8 cellular contexts compared by ENCODE assay signal in the genomic region with DNA sequence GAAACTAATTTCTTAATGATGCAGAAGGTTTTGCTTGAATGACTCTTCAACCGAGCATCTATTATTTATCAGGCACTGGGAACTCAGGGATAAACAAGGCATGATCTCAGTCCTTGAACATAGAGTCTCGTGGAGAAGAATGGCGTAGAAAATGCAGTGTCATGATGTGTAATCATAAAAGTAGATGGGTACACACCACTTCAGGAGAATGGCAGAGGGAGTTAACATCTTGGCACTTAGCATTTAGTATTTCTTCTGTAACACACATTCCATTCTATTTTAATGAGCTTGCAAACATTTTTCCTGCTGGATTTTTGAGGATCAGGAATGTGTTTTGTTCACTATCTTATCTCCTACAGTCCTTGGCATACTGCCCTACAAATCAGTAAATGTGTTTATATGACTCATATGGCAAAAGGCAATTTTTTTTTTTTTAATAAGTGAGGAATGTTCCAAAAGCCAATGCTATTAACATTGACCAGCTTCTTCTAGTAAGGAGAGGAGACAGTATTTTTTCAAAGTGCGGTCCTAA. TPM values are rescaled to one million over a fixed set of nuclear protein-coding genes. Genes with fewer than 3 reads are reported as not detected.
DNase-seq lines count a peak whose midpoint lies in the region; ATAC-seq, FAIRE-seq and TF ChIP-seq lines count a peak whose summit lies in the region.

No MANE protein-coding gene starts in this region.

- FAIRE-seq in pancreas (lab: Jason Lieb, UNC): no peak

- POLR2A ChIA-PET in activated CD4-positive, alpha-beta T cell treated with anti-CD3 and anti-CD28 coated beads, Interleukin-2, amount 10 ng/mL, durations not matched to agents 7 days and 5 days (lab: Charles Lee): interaction anchor here (1.0 kb wide), 1 partner anchor 68 kb away, joined by 3 read pairs; no protein-coding TSS in a partner anchor

- TF ChIP-seq CTCF in RWPE2 (IDR thresholded peaks at IDR 0.05; ENCODE audit: poor library complexity, severe bottlenecking): no peak
- TF ChIP-seq CTCF in epithelial cell of esophagus (IDR thresholded peaks at IDR 0.05; ENCODE audit: insufficient read depth, low read depth, low read length, missing control alignments): no peak
- TF ChIP-seq CTCF in pancreas (IDR thresholded peaks at IDR 0.05): no peak
- no peak for TF ChIP-seq CTCF in glutamatergic neuron (IDR thresholded peaks at IDR 0.05; ENCODE audit: partially characterized antibody, unreplicated experiment)

- 7 to 10% methylated on average over 4 of the region's 4 CpGs for WGBS in pancreas, 2 donors

- no peaks in the 10 kb centered on the region for H3K36me3 Mint-ChIP-seq in activated CD4-positive, alpha-beta T cell treated with anti-CD3 and anti-CD28 coated beads, Interleukin-2, amount 10 ng/mL, durations not matched to agents 7 days and 5 days (ENCODE audit: low read depth)
- no peaks in the 10 kb centered on the region for H3K36me3 Mint-ChIP-seq in glutamatergic neuron (ENCODE audit: unreplicated experiment)

- peak overlapping the region; percentile 97 for H3K27ac ChIP-seq in RWPE2 (ENCODE audit: poor library complexity, severe bottlenecking)
- peak overlapping the region; percentile 33 to 68 (median 48) for H3K27ac ChIP-seq in pancreas

- intact Hi-C loops in pancreas (cut with DNase I): no loop called here

- H3K9me3 ChIP-seq in RWPE2 (ENCODE audit: severe bottlenecking) (no peaks in the 10 kb centered on the region), pancreas (no peaks in the 10 kb centered on the region)

- H3K4me1 Mint-ChIP-seq in activated CD4-positive, alpha-beta T cell treated with anti-CD3 and anti-CD28 coated beads, Interleukin-2, amount 10 ng/mL, durations not matched to agents 7 days and 5 days: peaks cover 48% of the 10 kb centered on the region
- no peaks in the 10 kb centered on the region for H3K4me1 Mint-ChIP-seq in glutamatergic neuron (ENCODE audit: low read depth, unreplicated experiment)

- no peaks in the 10 kb centered on the region for H3K27me3 ChIP-seq in RWPE2 (ENCODE audit: insufficient read depth, poor library complexity, severe bottlenecking)
- no peaks in the 10 kb centered on the region for H3K27me3 ChIP-seq in pancreas

- ATAC-seq in RWPE2 (ENCODE audit: low read depth) (peak; percentile 75), pancreas (peak; percentile 67 to 77 (median 68)), HG03354 (IDR thresholded peaks at IDR 0.05; ENCODE audit: poor library complexity, severe bottlenecking, unreplicated experiment) (no peak)

- CTCF ChIA-PET in activated CD4-positive, alpha-beta T cell treated with anti-CD3 and anti-CD28 coated beads, Interleukin-2, amount 10 ng/mL, durations not matched to agents 7 days and 5 days (lab: Charles Lee): interaction anchor here (0.6 to 3.2 kb wide), 6 partner anchors 39 to 778 kb away, joined by 3 to 11 read pairs (median 3); partner anchors contain the start of gene EID3

- H3K4me3 ChIP-seq in RWPE2 (ENCODE audit: severe bottlenecking) (no peak overlapping the region), epithelial cell of esophagus (ENCODE audit: low read length) (no peak overlapping the region), pancreas (no peak overlapping the region)

- H3K27me3 Mint-ChIP-seq in activated CD4-positive, alpha-beta T cell treated with anti-CD3 and anti-CD28 coated beads, Interleukin-2, amount 10 ng/mL, durations not matched to agents 7 days and 5 days: peaks cover 9% of the 10 kb centered on the region
- peaks cover 6% of the 10 kb centered on the region for H3K27me3 Mint-ChIP-seq in glutamatergic neuron (ENCODE audit: unreplicated experiment)

- peaks cover 17% of the 10 kb centered on the region for H3K4me1 ChIP-seq in RWPE2 (ENCODE audit: insufficient read depth, poor library complexity, severe bottlenecking)
- peaks cover 8 to 16% (median 13%) of the 10 kb centered on the region in 3 donors for H3K4me1 ChIP-seq in pancreas

- peaks cover 2% of the 10 kb centered on the region for H3K9me3 Mint-ChIP-seq in activated CD4-positive, alpha-beta T cell treated with anti-CD3 and anti-CD28 coated beads, Interleukin-2, amount 10 ng/mL, durations not matched to agents 7 days and 5 days
- no peaks in the 10 kb centered on the region for H3K9me3 Mint-ChIP-seq in glutamatergic neuron (ENCODE audit: unreplicated experiment)

- H3K4me3 Mint-ChIP-seq in activated CD4-positive, alpha-beta T cell treated with anti-CD3 and anti-CD28 coated beads, Interleukin-2, amount 10 ng/mL, durations not matched to agents 7 days and 5 days: no peak overlapping the region
- no peak overlapping the region for H3K4me3 Mint-ChIP-seq in glutamatergic neuron (ENCODE audit: unreplicated experiment)

- H3K36me3 ChIP-seq in RWPE2 (ENCODE audit: low read depth): no peaks in the 10 kb centered on the region
- no peaks in the 10 kb centered on the region for H3K36me3 ChIP-seq in pancreas

- peak overlapping the region; percentile 58 for H3K27ac Mint-ChIP-seq in activated CD4-positive, alpha-beta T cell treated with anti-CD3 and anti-CD28 coated beads, Interleukin-2, amount 10 ng/mL, durations not matched to agents 7 days and 5 days
- H3K27ac Mint-ChIP-seq in glutamatergic neuron (ENCODE audit: unreplicated experiment): no peak overlapping the region

- no peak for DNase-seq in activated CD4-positive, alpha-beta T cell treated with anti-CD3 and anti-CD28 coated beads, Interleukin-2, amount 10 ng/mL, durations not matched to agents 7 days and 5 days
- DNase-seq in activated CD4-positive, alpha-beta T cell treated with anti-CD3 and anti-CD28 coated beads, Interleukin-2, amount 50 U/mL, for 1 hour: no peak
- DNase-seq in RWPE2 (ENCODE audit: low spot score) (no peak), epithelial cell of esophagus (ENCODE audit: low read depth) (peak; percentile 94), pancreas (no peak), D341Med (ENCODE audit: low spot score) (no peak), glutamatergic neuron (no peak)

RNA-seq across cellular contexts. Expression of gene TXNRD1, which starts 3.8 kb away (rescaled TPM):
- 10 to 100 TPM; 80.9 to 82.7 TPM for total RNA-seq in activated CD4-positive, alpha-beta T cell treated with anti-CD3 and anti-CD28 coated beads, Interleukin-2, amount 10 ng/mL, durations not matched to agents 7 days and 5 days
- total RNA-seq in pancreas (10 to 100 TPM; 10.3 to 29.1 (median 17.2) TPM), glutamatergic neuron (ENCODE audit: unreplicated experiment) (81.1 TPM)
- polyA plus RNA-seq in pancreas: 10 to 100 TPM in 1 of 2 donors, 1 to 10 TPM in 1; 8.1 to 14.8 TPM
